8 cellular contexts compared by ENCODE assay signal in the genomic region with DNA sequence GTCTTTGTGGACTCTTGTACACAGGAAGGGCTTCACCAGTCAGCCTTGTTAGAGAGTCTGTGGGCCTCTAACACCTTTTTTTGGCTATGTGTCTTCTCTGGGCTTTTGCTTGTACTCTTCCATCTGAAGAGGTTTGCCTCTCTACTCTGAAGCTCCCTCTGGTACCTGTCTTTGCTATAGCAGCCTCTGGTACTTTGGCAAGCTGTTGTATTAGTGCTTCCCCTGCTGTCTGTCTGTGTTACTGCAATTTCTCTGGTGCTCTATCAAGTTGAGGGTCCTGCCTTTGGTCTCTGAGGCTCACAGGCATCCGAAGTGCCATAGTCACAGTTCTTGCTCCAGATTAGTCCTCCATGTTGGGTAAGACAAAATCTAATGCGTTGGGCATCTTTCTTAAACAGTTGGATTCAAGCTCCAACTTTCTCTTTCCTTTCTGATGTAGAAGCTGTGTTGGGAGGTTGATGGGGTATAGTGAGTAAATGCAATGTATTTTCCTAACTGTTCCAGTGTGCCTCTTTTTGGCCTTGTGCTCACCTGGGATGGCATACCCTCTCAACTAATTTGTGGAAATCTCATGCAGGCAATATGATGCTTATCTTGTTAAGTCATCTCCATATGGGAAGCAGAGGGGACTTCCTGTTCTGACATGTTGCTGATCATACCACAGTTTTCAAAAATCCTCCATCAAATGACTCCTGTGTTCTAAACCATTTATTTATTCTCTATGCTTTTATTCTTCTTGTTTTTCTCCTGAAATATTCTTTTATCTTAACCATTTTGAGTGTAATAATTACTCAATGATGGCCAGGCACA.
DNase-seq lines count a peak whose midpoint lies in the region; ATAC-seq and TF ChIP-seq lines count a peak whose summit lies in the region.

No MANE protein-coding gene starts in this region.

- no peak overlapping the region for H3K4me3 Mint-ChIP-seq in WTC11
- peak overlapping the region; percentile 43 for H3K4me3 Mint-ChIP-seq in stimulated activated effector memory CD8-positive, alpha-beta T cell treated with anti-CD3 and anti-CD28 coated beads, Interleukin-12 subunit alpha, Interleukin-12 subunit beta, amount 100 ng/mL, for 72 hours

- ATAC-seq in GM21381 (IDR thresholded peaks at IDR 0.05; ENCODE audit: unreplicated experiment) (peak; percentile 70), WTC11 (peak; percentile 99)
- peak; percentile 95 for ATAC-seq in stimulated activated effector memory CD8-positive, alpha-beta T cell treated with anti-CD3 and anti-CD28 coated beads, Interleukin-12 subunit alpha, Interleukin-12 subunit beta, amount 100 ng/mL, for 72 hours

- H3K4me1 Mint-ChIP-seq in WTC11 = peaks cover 49% of the 10 kb centered on the region
- H3K4me1 Mint-ChIP-seq in stimulated activated effector memory CD8-positive, alpha-beta T cell treated with anti-CD3 and anti-CD28 coated beads, Interleukin-12 subunit alpha, Interleukin-12 subunit beta, amount 100 ng/mL, for 72 hours = peaks cover 54% of the 10 kb centered on the region

- DNase-seq in NOMO-1 treated with DMSO at 0.1 percent for 48 hours (lab: John Stamatoyannopoulos, UW; ENCODE audit: unreplicated experiment) (peak; percentile 23), NOMO-1 treated with dmso at 0.1 percent for 144 hours (lab: John Stamatoyannopoulos, UW; ENCODE audit: unreplicated experiment) (no peak), NCI-H1092 treated with DMSO at 0.1 percent for 48 hours (lab: John Stamatoyannopoulos, UW) (peak; percentile 57), WTC11 (ENCODE audit: low spot score) (peak; percentile 56), germinal center (ENCODE audit: low spot score) (peak; percentile 78), anterior cingulate cortex (lab: John Stamatoyannopoulos, UW) (no peak)
- DNase-seq in stimulated activated effector memory CD8-positive, alpha-beta T cell treated with anti-CD3 and anti-CD28 coated beads, Interleukin-12 subunit alpha, Interleukin-12 subunit beta, amount 100 ng/mL, for 72 hours (ENCODE audit: low spot score in 2 of 2) = peak in 1 of 2 donors; percentile 65

- no peaks in the 10 kb centered on the region for H3K27me3 Mint-ChIP-seq in WTC11 (ENCODE audit: low read depth)

- H3K27ac Mint-ChIP-seq in WTC11 = peak overlapping the region; percentile 86
- peak overlapping the region; percentile 26 for H3K27ac Mint-ChIP-seq in stimulated activated effector memory CD8-positive, alpha-beta T cell treated with anti-CD3 and anti-CD28 coated beads, Interleukin-12 subunit alpha, Interleukin-12 subunit beta, amount 100 ng/mL, for 72 hours

- peak; percentile 72 for TF ChIP-seq CTCF in WTC11 (IDR thresholded peaks at IDR 0.05)

- POLR2A ChIA-PET in WTC11 (lab: Charles Lee) = interaction anchor here (0.8 to 1.8 kb wide), 4 partner anchors 69 to 196 kb away, joined by 3 to 9 read pairs (median 4); partner anchors contain the start of gene ATF7IP

- peaks cover 30% of the 10 kb centered on the region for H3K36me3 Mint-ChIP-seq in WTC11
- peaks cover 100% of the 10 kb centered on the region for H3K36me3 Mint-ChIP-seq in stimulated activated effector memory CD8-positive, alpha-beta T cell treated with anti-CD3 and anti-CD28 coated beads, Interleukin-12 subunit alpha, Interleukin-12 subunit beta, amount 100 ng/mL, for 72 hours

- H3K9me3 Mint-ChIP-seq in WTC11 = no peaks in the 10 kb centered on the region
- H3K9me3 Mint-ChIP-seq in stimulated activated effector memory CD8-positive, alpha-beta T cell treated with anti-CD3 and anti-CD28 coated beads, Interleukin-12 subunit alpha, Interleukin-12 subunit beta, amount 100 ng/mL, for 72 hours = no peaks in the 10 kb centered on the region

- CTCF ChIA-PET in WTC11 (lab: Charles Lee) = interaction anchor here (0.6 to 6.3 kb wide), 44 partner anchors 9 to 268 kb away, joined by 3 to 59 read pairs (median 4); partner anchors contain the start of gene ATF7IP

TF ChIP-seq in WTC11, 78 proteins besides CTCF, POLR2A, EP300 and RAD21:
- no peak for TF ChIP-seq ZNF317 (CRISPR knock-in tag; IDR thresholded peaks at IDR 0.05; ENCODE audit: borderline replicate concordance, low read depth)
- TF ChIP-seq ZNF671 (CRISPR knock-in tag; IDR thresholded peaks at IDR 0.05) = no peak
- TF ChIP-seq, protein P1, sequence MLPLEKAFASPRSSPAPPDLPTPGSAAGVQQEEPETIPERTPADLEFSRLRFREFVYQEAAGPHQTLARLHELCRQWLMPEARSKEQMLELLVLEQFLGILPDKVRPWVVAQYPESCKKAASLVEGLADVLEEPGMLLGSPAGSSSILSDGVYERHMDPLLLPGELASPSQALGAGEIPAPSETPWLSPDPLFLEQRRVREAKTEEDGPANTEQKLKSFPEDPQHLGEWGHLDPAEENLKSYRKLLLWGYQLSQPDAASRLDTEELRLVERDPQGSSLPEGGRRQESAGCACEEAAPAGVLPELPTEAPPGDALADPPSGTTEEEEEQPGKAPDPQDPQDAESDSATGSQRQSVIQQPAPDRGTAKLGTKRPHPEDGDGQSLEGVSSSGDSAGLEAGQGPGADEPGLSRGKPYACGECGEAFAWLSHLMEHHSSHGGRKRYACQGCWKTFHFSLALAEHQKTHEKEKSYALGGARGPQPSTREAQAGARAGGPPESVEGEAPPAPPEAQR (CRISPR knock-in tag; IDR thresholded peaks at IDR 0.05) = no peak
- no peak for TF ChIP-seq ZNF396 (CRISPR knock-in tag; IDR thresholded peaks at IDR 0.05; ENCODE audit: borderline replicate concordance)
- TF ChIP-seq TP53 (CRISPR knock-in tag; IDR thresholded peaks at IDR 0.05) = no peak
- TF ChIP-seq NR3C1 (CRISPR knock-in tag; conservative IDR thresholded peaks at IDR 0.05; ENCODE audit: low read depth) = no peak
- TF ChIP-seq ZNF121 (CRISPR knock-in tag; IDR thresholded peaks at IDR 0.05) = no peak
- TF ChIP-seq SOX15 (CRISPR knock-in tag; IDR thresholded peaks at IDR 0.05) = no peak
- no peak for TF ChIP-seq FOXJ3 (CRISPR knock-in tag; IDR thresholded peaks at IDR 0.05; ENCODE audit: borderline replicate concordance)
- TF ChIP-seq ZNF416 (CRISPR knock-in tag; IDR thresholded peaks at IDR 0.05) = no peak

Comparison
In these comparisons a context has a peak if more than half of its experiments do, and no peak if none do; other contexts are left out.
1. DNase-seq: peak in NOMO-1 treated with DMSO at 0.1 percent for 48 hours (single experiment), NCI-H1092 treated with DMSO at 0.1 percent for 48 hours (single experiment), WTC11 (single experiment) and germinal center (single experiment); none in NOMO-1 treated with dmso at 0.1 percent for 144 hours (single experiment) and anterior cingulate cortex (0 of 58).
2. Peak in every context shown above with its lines, with median percentiles within 50 percentile points of each other: ATAC-seq.